17 cellular contexts compared by ENCODE assay signal in the genomic region with DNA sequence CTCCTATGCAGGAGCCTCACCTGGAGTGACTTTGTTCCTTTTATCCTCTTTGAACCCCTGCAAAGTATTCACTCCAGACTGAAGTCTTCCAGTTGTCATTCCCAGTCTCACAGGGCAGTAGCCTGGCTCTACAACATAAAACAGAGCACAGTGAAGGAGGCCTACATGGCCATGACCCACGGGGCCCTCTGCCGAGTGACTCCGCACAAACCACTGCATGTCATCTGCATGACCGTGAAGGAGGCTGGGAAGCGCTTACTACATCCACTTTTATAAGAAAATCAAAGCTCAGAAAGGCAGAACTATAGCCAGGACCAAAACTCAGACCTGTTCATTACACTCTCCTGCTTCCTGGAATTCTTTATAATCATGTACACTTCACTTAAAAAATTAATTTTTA. TPM values are rescaled to one million over a fixed set of nuclear protein-coding genes. Genes with fewer than 3 reads are reported as not detected.
DNase-seq lines count a peak whose midpoint lies in the region; ATAC-seq and TF ChIP-seq lines count a peak whose summit lies in the region.
"Had no signal": no experiment of that assay in that cellular context is flagged by ENCODE, and none has a peak within 500 bp of the region (broad histone marks: within the 10 kb centered on the region; RNA-seq: fewer than 3 reads in every experiment).

No MANE protein-coding gene starts in this region.

- H3K9me3 ChIP-seq in CD4-positive, CD25-positive, alpha-beta regulatory T cell (ENCODE audit: control insufficient read depth in 2 of 2, low read length in 2 of 2): no peaks in the 10 kb centered on the region
- H3K9me3 ChIP-seq: BE2C had no signal

- no peak for TF ChIP-seq CTCF in natural killer cell (IDR thresholded peaks at IDR 0.05)

- no peak for DNase-seq in T-helper 2 cell treated with Interferon-gamma antibody and Interleukin-4, amounts not matched to agents 5 μg/mL and 100 μg/mL, for 36 hours (ENCODE audit: low spot score)
- DNase-seq in T-helper 2 cell (no peak), natural killer cell (no peak), NCI-H1930 (lab: John Stamatoyannopoulos, UW) (no peak)
- no peak for DNase-seq in CD4-positive, CD25-positive, alpha-beta regulatory T cell
- no peak for DNase-seq in activated T-helper 1 cell treated with anti-CD3 and anti-CD28 coated beads, Interleukin-12 subunit alpha, Interleukin-12 subunit beta, Interleukin-2, Interleukin-4 antibody, amounts not matched to agents 30 ng/mL and 10 ng/mL and 1 ng/mL, durations not matched to agents 14 hours and 24 hours and 36 hours (ENCODE audit: low spot score)
- no peak for DNase-seq in stimulated activated naive CD4-positive, alpha-beta T cell (lab: John Stamatoyannopoulos, UW)
- DNase-seq: BE2C; GDM1; NCI-H187 treated with DMSO at 0.1 percent for 48 hours; NCI-H446; NCI-H69; NK-92 treated with Interleukin-12 subunit alpha and Interleukin-12 subunit beta, amount 100 ng/mL, for 24 hours; SHP77 treated with DMSO at 0.1 percent for 48 hours had no signal

- H3K4me3 Mint-ChIP-seq in T-helper 2 cell treated with Interferon-gamma antibody and Interleukin-4, amounts not matched to agents 5 μg/mL and 100 μg/mL, for 36 hours: no peak overlapping the region
- H3K4me3 Mint-ChIP-seq in CD4-positive, CD25-positive, alpha-beta regulatory T cell: no peak overlapping the region
- H3K4me3 Mint-ChIP-seq in activated T-helper 1 cell treated with anti-CD3 and anti-CD28 coated beads, Interleukin-12 subunit alpha, Interleukin-12 subunit beta, Interleukin-2, Interleukin-4 antibody, amounts not matched to agents 30 ng/mL and 10 ng/mL and 1 ng/mL, durations not matched to agents 14 hours and 24 hours and 36 hours: no peak overlapping the region
- H3K4me3 Mint-ChIP-seq in natural killer cell: no peak overlapping the region

- intact Hi-C loops in activated T-helper 1 cell treated with anti-CD3 and anti-CD28 coated beads, Interleukin-12 subunit alpha, Interleukin-12 subunit beta, Interleukin-2, Interleukin-4 antibody, amounts not matched to agents 30 ng/mL and 10 ng/mL and 1 ng/mL, durations not matched to agents 14 hours and 24 hours and 36 hours (cut with micrococcal nuclease): loop anchor here (2.0 to 5.0 kb wide), 6 partner anchors 47 to 421 kb away; partner anchors contain the start of gene NKD1
- intact Hi-C loops in natural killer cell (cut with micrococcal nuclease): loop anchor here (2.0 to 10.0 kb wide), 4 partner anchors 41 to 421 kb away; partner anchors contain the start of genes ADCY7 and BRD7

- H3K4me1 ChIP-seq in CD4-positive, CD25-positive, alpha-beta regulatory T cell (ENCODE audit: control insufficient read depth, insufficient read depth, low read length, poor library complexity, severe bottlenecking): peaks cover 21% of the 10 kb centered on the region
- H3K4me1 ChIP-seq: BE2C had no signal

- peak overlapping the region; percentile 56 for H3K27ac Mint-ChIP-seq in T-helper 2 cell treated with Interferon-gamma antibody and Interleukin-4, amounts not matched to agents 5 μg/mL and 100 μg/mL, for 36 hours
- H3K27ac Mint-ChIP-seq in CD4-positive, CD25-positive, alpha-beta regulatory T cell: peak overlapping the region in 2 of 3 donors; percentile 73 to 83
- peak overlapping the region; percentile 36 for H3K27ac Mint-ChIP-seq in activated T-helper 1 cell treated with anti-CD3 and anti-CD28 coated beads, Interleukin-12 subunit alpha, Interleukin-12 subunit beta, Interleukin-2, Interleukin-4 antibody, amounts not matched to agents 30 ng/mL and 10 ng/mL and 1 ng/mL, durations not matched to agents 14 hours and 24 hours and 36 hours
- peak overlapping the region; percentile 83 to 84 for H3K27ac Mint-ChIP-seq in natural killer cell

- H3K27me3 Mint-ChIP-seq in T-helper 2 cell treated with Interferon-gamma antibody and Interleukin-4, amounts not matched to agents 5 μg/mL and 100 μg/mL, for 36 hours (ENCODE audit: low read depth): no peaks in the 10 kb centered on the region
- H3K27me3 Mint-ChIP-seq in CD4-positive, CD25-positive, alpha-beta regulatory T cell: no peaks in the 10 kb centered on the region
- H3K27me3 Mint-ChIP-seq in activated T-helper 1 cell treated with anti-CD3 and anti-CD28 coated beads, Interleukin-12 subunit alpha, Interleukin-12 subunit beta, Interleukin-2, Interleukin-4 antibody, amounts not matched to agents 30 ng/mL and 10 ng/mL and 1 ng/mL, durations not matched to agents 14 hours and 24 hours and 36 hours (ENCODE audit: insufficient read depth): no peaks in the 10 kb centered on the region
- no peaks in the 10 kb centered on the region for H3K27me3 Mint-ChIP-seq in natural killer cell (ENCODE audit: low read depth in 2 of 2)

- peaks cover 45% of the 10 kb centered on the region for H3K36me3 Mint-ChIP-seq in T-helper 2 cell treated with Interferon-gamma antibody and Interleukin-4, amounts not matched to agents 5 μg/mL and 100 μg/mL, for 36 hours (ENCODE audit: low read depth)
- peaks cover 21% of the 10 kb centered on the region for H3K36me3 Mint-ChIP-seq in CD4-positive, CD25-positive, alpha-beta regulatory T cell
- peaks cover 30% of the 10 kb centered on the region for H3K36me3 Mint-ChIP-seq in activated T-helper 1 cell treated with anti-CD3 and anti-CD28 coated beads, Interleukin-12 subunit alpha, Interleukin-12 subunit beta, Interleukin-2, Interleukin-4 antibody, amounts not matched to agents 30 ng/mL and 10 ng/mL and 1 ng/mL, durations not matched to agents 14 hours and 24 hours and 36 hours (ENCODE audit: low read depth)
- peaks cover 17% of the 10 kb centered on the region for H3K36me3 Mint-ChIP-seq in natural killer cell

- peaks cover 26% of the 10 kb centered on the region for H3K4me1 Mint-ChIP-seq in T-helper 2 cell treated with Interferon-gamma antibody and Interleukin-4, amounts not matched to agents 5 μg/mL and 100 μg/mL, for 36 hours (ENCODE audit: low read depth)
- peaks cover 29 to 53% (median 45%) of the 10 kb centered on the region in 4 donors for H3K4me1 Mint-ChIP-seq in CD4-positive, CD25-positive, alpha-beta regulatory T cell
- H3K4me1 Mint-ChIP-seq in activated T-helper 1 cell treated with anti-CD3 and anti-CD28 coated beads, Interleukin-12 subunit alpha, Interleukin-12 subunit beta, Interleukin-2, Interleukin-4 antibody, amounts not matched to agents 30 ng/mL and 10 ng/mL and 1 ng/mL, durations not matched to agents 14 hours and 24 hours and 36 hours (ENCODE audit: low read depth): peaks cover 45% of the 10 kb centered on the region
- H3K4me1 Mint-ChIP-seq in natural killer cell: peaks cover 53 to 61% of the 10 kb centered on the region in 2 donors

- H3K4me3 ChIP-seq in CD4-positive, CD25-positive, alpha-beta regulatory T cell (ENCODE audit: low read depth, low read length): no peak overlapping the region
- H3K4me3 ChIP-seq: GM23248 had no signal

- H3K9me3 Mint-ChIP-seq in T-helper 2 cell treated with Interferon-gamma antibody and Interleukin-4, amounts not matched to agents 5 μg/mL and 100 μg/mL, for 36 hours: no peaks in the 10 kb centered on the region
- H3K9me3 Mint-ChIP-seq in CD4-positive, CD25-positive, alpha-beta regulatory T cell: no peaks in the 10 kb centered on the region
- H3K9me3 Mint-ChIP-seq in activated T-helper 1 cell treated with anti-CD3 and anti-CD28 coated beads, Interleukin-12 subunit alpha, Interleukin-12 subunit beta, Interleukin-2, Interleukin-4 antibody, amounts not matched to agents 30 ng/mL and 10 ng/mL and 1 ng/mL, durations not matched to agents 14 hours and 24 hours and 36 hours: no peaks in the 10 kb centered on the region
- no peaks in the 10 kb centered on the region for H3K9me3 Mint-ChIP-seq in natural killer cell

- peaks cover 60% of the 10 kb centered on the region for H3K36me3 ChIP-seq in CD4-positive, CD25-positive, alpha-beta regulatory T cell (ENCODE audit: control insufficient read depth, insufficient read depth, low read length)

- peak overlapping the region; percentile 76 for H3K27ac ChIP-seq in CD4-positive, CD25-positive, alpha-beta regulatory T cell (ENCODE audit: insufficient read depth, low read length, poor library complexity, severe bottlenecking)
- H3K27ac ChIP-seq: 22Rv1, GM23248 had no signal

- H3K27me3 ChIP-seq in CD4-positive, CD25-positive, alpha-beta regulatory T cell (ENCODE audit: control insufficient read depth, insufficient read depth, low read length): no peaks in the 10 kb centered on the region
- H3K27me3 ChIP-seq: BE2C had no signal

- ATAC-seq in CD4-positive, CD25-positive, alpha-beta regulatory T cell (ENCODE audit: low read depth in 2 of 2): no peak
- ATAC-seq in natural killer cell (no peak), GM21528 (IDR thresholded peaks at IDR 0.05; ENCODE audit: low FRiP score, unreplicated experiment) (no peak)

RNA-seq across cellular contexts. Expression of gene BRD7, which starts 42.5 kb away (rescaled TPM):
- total RNA-seq in CD4-positive, CD25-positive, alpha-beta regulatory T cell: 88.6 TPM
- polyA plus RNA-seq in CD4-positive, CD25-positive, alpha-beta regulatory T cell: 10 to 100 TPM; 23.3 to 45.5 (median 32.1) TPM
- total RNA-seq in activated T-helper 1 cell treated with anti-CD3 and anti-CD28 coated beads, Interleukin-12 subunit alpha, Interleukin-12 subunit beta, Interleukin-2, Interleukin-4 antibody, amounts not matched to agents 30 ng/mL and 10 ng/mL and 1 ng/mL, durations not matched to agents 14 hours and 24 hours and 36 hours: 88.8 and 91.0 TPM in 2 replicates
- 100 to 1,000 TPM in 1 of 3 donors, 10 to 100 TPM in 2; 89.2 to 118 (median 94.9) TPM for total RNA-seq in natural killer cell

RNA-seq across cellular contexts. Expression of gene ADCY7, which starts 59.9 kb away (rescaled TPM):
- total RNA-seq in CD4-positive, CD25-positive, alpha-beta regulatory T cell: 233 TPM
- 10 to 100 TPM; 33.1 to 52.3 (median 46.6) TPM for polyA plus RNA-seq in CD4-positive, CD25-positive, alpha-beta regulatory T cell
- 78.0 and 81.9 TPM in 2 replicates for total RNA-seq in activated T-helper 1 cell treated with anti-CD3 and anti-CD28 coated beads, Interleukin-12 subunit alpha, Interleukin-12 subunit beta, Interleukin-2, Interleukin-4 antibody, amounts not matched to agents 30 ng/mL and 10 ng/mL and 1 ng/mL, durations not matched to agents 14 hours and 24 hours and 36 hours
- 100 to 1,000 TPM; 479 to 591 (median 512) TPM for total RNA-seq in natural killer cell
